ENCODE assay signal across 10 cellular contexts in the genomic region with DNA sequence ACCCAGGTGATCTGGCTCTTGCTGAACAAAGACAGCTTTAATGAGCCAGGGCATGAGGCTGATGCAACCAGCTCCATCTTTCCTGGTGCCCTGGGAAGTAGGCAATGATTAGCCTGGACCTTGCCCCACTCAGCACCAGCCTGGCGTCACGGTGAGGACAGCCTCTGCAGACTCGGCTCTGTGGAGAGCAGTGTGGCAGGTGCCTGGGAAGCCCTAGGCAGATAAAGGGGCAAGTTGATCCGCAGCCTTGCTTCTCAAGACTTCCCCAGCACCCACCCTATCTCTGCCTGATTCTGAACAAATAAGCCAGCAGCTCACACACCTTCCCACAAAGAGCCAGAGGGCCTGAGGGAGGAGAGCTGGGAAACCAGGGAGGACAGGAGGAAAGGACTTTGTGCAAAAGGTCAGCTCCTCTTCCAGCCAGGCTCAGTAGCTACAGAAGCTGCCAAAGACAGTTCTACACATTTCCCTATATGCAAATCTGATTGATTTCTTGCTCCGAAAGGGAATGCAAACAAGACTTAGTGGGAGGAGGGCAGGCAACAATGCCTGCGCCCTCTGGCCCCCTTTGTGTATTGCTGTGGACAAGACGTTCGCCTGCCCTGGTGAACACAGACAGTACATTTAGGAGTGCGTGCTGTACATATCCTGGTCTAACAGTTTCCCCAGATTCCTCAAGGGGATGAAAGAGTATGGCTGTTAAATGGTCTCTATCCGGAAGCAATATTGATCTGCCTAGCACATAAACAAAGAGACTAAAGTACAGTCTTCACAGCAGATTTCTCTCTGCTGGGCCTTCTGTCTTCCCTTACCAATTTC.
A peak's percentile ranks its signal among the peaks of the same experiment; 100 is the strongest.
DNase-seq lines count a peak whose midpoint lies in the region; ATAC-seq, FAIRE-seq and TF ChIP-seq lines count a peak whose summit lies in the region.
"Had no signal": no experiment of that assay in that cellular context is flagged by ENCODE, and none has a peak within 500 bp of the region (broad histone marks: within the 10 kb centered on the region; RNA-seq: fewer than 3 reads in every experiment).

No MANE protein-coding gene starts in this region.

- WGBS in sigmoid colon, 2 donors, result 15 to 70% methylated on average over 10 of the region's 10 CpGs

- H3K4me1 ChIP-seq in sigmoid colon, result peaks cover 0 to 38% (median 35%) of the 10 kb centered on the region in 4 donors

- ATAC-seq in GM21529 (IDR thresholded peaks at IDR 0.05; ENCODE audit: unreplicated experiment), result no peak

- no peak for TF ChIP-seq CTCF in sigmoid colon (IDR thresholded peaks at IDR 0.05)

- H3K27ac ChIP-seq in sigmoid colon, result peak overlapping the region; percentile 28 to 57 (median 51)

- no peaks in the 10 kb centered on the region for H3K36me3 ChIP-seq in sigmoid colon

- no peaks in the 10 kb centered on the region for H3K9me3 ChIP-seq in sigmoid colon

- intact Hi-C loops in sigmoid colon (cut with DNase I), result no loop called here

- FAIRE-seq in H54 (lab: Jason Lieb, UNC), result no peak
- FAIRE-seq: G401.6 had no signal

- peak in 1 of 2 donors; percentile 22 for TF ChIP-seq POLR2A in sigmoid colon (IDR thresholded peaks at IDR 0.05)
- TF ChIP-seq POLR2A in H54 (IDR thresholded peaks at IDR 0.05; ENCODE audit: low read depth, low read length), result no peak

- no peak for TF ChIP-seq EP300 in sigmoid colon (IDR thresholded peaks at IDR 0.05)

- DNase-seq in ELF-1 (ENCODE audit: low read depth, low spot score), result peak; percentile 67
- DNase-seq in glomerular visceral epithelial cell (ENCODE audit: extremely low spot score), result peak; percentile 82
- DNase-seq in sigmoid colon, result peak; percentile 50
- no peak for DNase-seq in stimulated activated CD4-positive, alpha-beta T cell treated with anti-CD3 and anti-CD28 coated beads, Interleukin-15, amount 100 ng/mL, for 24 hours
- no peak for DNase-seq in H54 (ENCODE audit: insufficient read length, low spot score)
- no peak for DNase-seq in AG08396 (ENCODE audit: low spot score)
- DNase-seq: activated naive CD4-positive, alpha-beta T cell had no signal

- H3K27me3 ChIP-seq in sigmoid colon, result no peaks in the 10 kb centered on the region

- no peak overlapping the region for H3K4me3 ChIP-seq in sigmoid colon

TF ChIP-seq in PFSK-1, 5 proteins besides CTCF, POLR2A, EP300 and RAD21:
- peak; percentile 23 for TF ChIP-seq FOXP2 (optimal IDR thresholded peaks at IDR 0.05; ENCODE audit: borderline replicate concordance, extremely low read depth, extremely low read length, insufficient read depth)
- TF ChIP-seq, protein P1, sequence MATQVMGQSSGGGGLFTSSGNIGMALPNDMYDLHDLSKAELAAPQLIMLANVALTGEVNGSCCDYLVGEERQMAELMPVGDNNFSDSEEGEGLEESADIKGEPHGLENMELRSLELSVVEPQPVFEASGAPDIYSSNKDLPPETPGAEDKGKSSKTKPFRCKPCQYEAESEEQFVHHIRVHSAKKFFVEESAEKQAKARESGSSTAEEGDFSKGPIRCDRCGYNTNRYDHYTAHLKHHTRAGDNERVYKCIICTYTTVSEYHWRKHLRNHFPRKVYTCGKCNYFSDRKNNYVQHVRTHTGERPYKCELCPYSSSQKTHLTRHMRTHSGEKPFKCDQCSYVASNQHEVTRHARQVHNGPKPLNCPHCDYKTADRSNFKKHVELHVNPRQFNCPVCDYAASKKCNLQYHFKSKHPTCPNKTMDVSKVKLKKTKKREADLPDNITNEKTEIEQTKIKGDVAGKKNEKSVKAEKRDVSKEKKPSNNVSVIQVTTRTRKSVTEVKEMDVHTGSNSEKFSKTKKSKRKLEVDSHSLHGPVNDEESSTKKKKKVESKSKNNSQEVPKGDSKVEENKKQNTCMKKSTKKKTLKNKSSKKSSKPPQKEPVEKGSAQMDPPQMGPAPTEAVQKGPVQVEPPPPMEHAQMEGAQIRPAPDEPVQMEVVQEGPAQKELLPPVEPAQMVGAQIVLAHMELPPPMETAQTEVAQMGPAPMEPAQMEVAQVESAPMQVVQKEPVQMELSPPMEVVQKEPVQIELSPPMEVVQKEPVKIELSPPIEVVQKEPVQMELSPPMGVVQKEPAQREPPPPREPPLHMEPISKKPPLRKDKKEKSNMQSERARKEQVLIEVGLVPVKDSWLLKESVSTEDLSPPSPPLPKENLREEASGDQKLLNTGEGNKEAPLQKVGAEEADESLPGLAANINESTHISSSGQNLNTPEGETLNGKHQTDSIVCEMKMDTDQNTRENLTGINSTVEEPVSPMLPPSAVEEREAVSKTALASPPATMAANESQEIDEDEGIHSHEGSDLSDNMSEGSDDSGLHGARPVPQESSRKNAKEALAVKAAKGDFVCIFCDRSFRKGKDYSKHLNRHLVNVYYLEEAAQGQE (IDR thresholded peaks at IDR 0.05; ENCODE audit: insufficient read depth in 1 of 2, low read depth in 2 of 2, low read length in 2 of 2), result no peak

Comparison
In these comparisons a context has a peak if more than half of its experiments do, and no peak if none do; other contexts are left out.
1. DNase-seq: peak in ELF-1 (single experiment), glomerular visceral epithelial cell (single experiment) and sigmoid colon (single experiment); none in stimulated activated CD4-positive, alpha-beta T cell treated with anti-CD3 and anti-CD28 coated beads, Interleukin-15, amount 100 ng/mL, for 24 hours (single experiment), H54 (single experiment) and AG08396 (single experiment).